ENCODE assay signal across 15 cellular contexts in genomic region chr5:124932791-124933600, GRCh38.
A peak's percentile ranks its signal among the peaks of the same experiment; 100 is the strongest.
DNase-seq lines count a peak whose midpoint lies in the region; TF ChIP-seq lines count a peak whose summit lies in the region.
"Had no signal": no experiment of that assay in that cellular context is flagged by ENCODE, and none has a peak within 500 bp of the region (broad histone marks: within the 10 kb centered on the region; RNA-seq: fewer than 3 reads in every experiment).

No MANE protein-coding gene starts in this region.

- H3K4me1 Mint-ChIP-seq in T-helper 2 cell treated with Interferon-gamma antibody and Interleukin-4, amounts not matched to agents 5 μg/mL and 100 μg/mL, for 36 hours (ENCODE audit: low read depth) = no peaks in the 10 kb centered on the region

- no peaks in the 10 kb centered on the region for H3K79me1 ChIP-seq in mesenchymal stem cell (replicated peaks; ENCODE audit: low read length, poor library complexity, severe bottlenecking)

- no peak overlapping the region for H2BK5ac ChIP-seq in mesenchymal stem cell (ENCODE audit: low read depth, low read length, poor library complexity, severe bottlenecking)

- no peak overlapping the region for H3K9ac ChIP-seq in mammary epithelial cell (ENCODE audit: insufficient read depth, low read length)
- H3K9ac ChIP-seq in mesenchymal stem cell (ENCODE audit: low read length) = no peak overlapping the region
- H3K9ac ChIP-seq: BLaER1 treated with 17β-estradiol and CSF1 and Interleukin-3, amounts not matched to agents 10 nM and 100 nM had no signal

- H3K18ac ChIP-seq in mesenchymal stem cell (ENCODE audit: low read depth in 1 of 2, low read length in 2 of 2) = no peak overlapping the region

- CTCF ChIA-PET in mammary epithelial cell (lab: Charles Lee; ENCODE audit: low non-redundant PET) = no interaction called here

- dilution Hi-C loops in mammary epithelial cell (cut with HindIII; ENCODE audit: low sequenced_read_pairs) = no loop called here

- H3K4ac ChIP-seq in mesenchymal stem cell (ENCODE audit: low read depth in 1 of 2, low read length in 2 of 2) = no peak overlapping the region

- H3K27ac Mint-ChIP-seq in T-helper 2 cell treated with Interferon-gamma antibody and Interleukin-4, amounts not matched to agents 5 μg/mL and 100 μg/mL, for 36 hours = no peak overlapping the region
- H3K27ac Mint-ChIP-seq: progenitor cell of endocrine pancreas, WTC11 had no signal

- H4K91ac ChIP-seq in mesenchymal stem cell (ENCODE audit: low read length) = no peak overlapping the region

- H2BK15ac ChIP-seq in mesenchymal stem cell (ENCODE audit: low read depth, poor library complexity, severe bottlenecking) = no peak overlapping the region

- no peaks in the 10 kb centered on the region for H3K9me3 ChIP-seq in mammary epithelial cell (replicated peaks; ENCODE audit: insufficient read depth, low read length)
- H3K9me3 ChIP-seq in mesenchymal stem cell (ENCODE audit: control insufficient read depth, low read length) = no peaks in the 10 kb centered on the region
- H3K9me3 ChIP-seq in SJCRH30 (replicated peaks) = no peaks in the 10 kb centered on the region
- H3K9me3 ChIP-seq: Peyer's patch had no signal

- no peak overlapping the region for H3K27ac ChIP-seq in mammary epithelial cell (ENCODE audit: insufficient read depth, low read depth, low read length)
- no peak overlapping the region for H3K27ac ChIP-seq in mesenchymal stem cell (ENCODE audit: low read length, poor library complexity, severe bottlenecking)
- H3K27ac ChIP-seq in SJCRH30 = no peak overlapping the region
- H3K27ac ChIP-seq: BLaER1 treated with 17β-estradiol and CSF1 and Interleukin-3, amounts not matched to agents 10 nM and 100 nM; cardiac muscle cell; foreskin keratinocyte; Peyer's patch had no signal

- H3K4me1 ChIP-seq in mammary epithelial cell (ENCODE audit: insufficient read depth, low read length) (peaks cover 5% of the 10 kb centered on the region), mesenchymal stem cell (ENCODE audit: control insufficient read depth, insufficient read depth, low read depth, low read length) (peaks cover 1% of the 10 kb centered on the region), SJCRH30 (peaks cover 3% of the 10 kb centered on the region; the same call in 1 of the 2 replicates)
- H3K4me1 ChIP-seq: Peyer's patch had no signal

- in situ Hi-C loops in mammary epithelial cell (cut with MboI; ENCODE audit: low sequenced_read_pairs in 2 of 2) = no loop called here

- no peaks in the 10 kb centered on the region for H3K36me3 Mint-ChIP-seq in T-helper 2 cell treated with Interferon-gamma antibody and Interleukin-4, amounts not matched to agents 5 μg/mL and 100 μg/mL, for 36 hours (ENCODE audit: low read depth)

- no TSS peak for BruUV-seq in mammary epithelial cell (replicated peaks; lab: Mats Ljungman, UMichigan)

- H3K27me3 ChIP-seq in mammary epithelial cell (ENCODE audit: insufficient read depth, low read length) (no peaks in the 10 kb centered on the region), mesenchymal stem cell (ENCODE audit: control insufficient read depth in 1 of 2, insufficient read depth in 1 of 2, low read length in 2 of 2) (no peaks in the 10 kb centered on the region), SJCRH30 (no peaks in the 10 kb centered on the region; the same call in 1 of the 2 replicates)
- H3K27me3 ChIP-seq: BLaER1 treated with 17β-estradiol and CSF1 and Interleukin-3, amounts not matched to agents 10 nM and 100 nM; cardiac muscle cell; foreskin keratinocyte; Peyer's patch had no signal

- intact Hi-C loops in mammary epithelial cell (cut with micrococcal nuclease) = no loop called here

- H2BK12ac ChIP-seq in mesenchymal stem cell (ENCODE audit: low read length in 2 of 2) = peak overlapping the region; percentile 15 to 75

- H4K20me1 ChIP-seq in mammary epithelial cell (ENCODE audit: insufficient read depth, low read length) = no peaks in the 10 kb centered on the region
- H4K20me1 ChIP-seq: BLaER1 treated with 17β-estradiol and CSF1 and Interleukin-3, amounts not matched to agents 10 nM and 100 nM had no signal

- H2AFZ ChIP-seq in mammary epithelial cell (ENCODE audit: low read depth, low read length) (peak overlapping the region; percentile 48), mesenchymal stem cell (ENCODE audit: low read depth, low read length) (no peak overlapping the region)

- no peak overlapping the region for H2AK5ac ChIP-seq in mesenchymal stem cell (ENCODE audit: low read length, severe bottlenecking)

- H3K4me3 ChIP-seq in AG09309 (ENCODE audit: control insufficient read depth, low read depth, low read length) (no peak overlapping the region), mammary epithelial cell (replicated peaks in 1 of 3; ENCODE audit: insufficient read depth in 1 of 3, low read depth in 2 of 3, low read length in 3 of 3) (no peak overlapping the region), mesenchymal stem cell (ENCODE audit: insufficient read depth in 1 of 2, low read depth in 1 of 2, low read length in 2 of 2) (no peak overlapping the region), SJCRH30 (no peak overlapping the region)
- H3K4me3 ChIP-seq: BLaER1 treated with 17β-estradiol and CSF1 and Interleukin-3, amounts not matched to agents 10 nM and 100 nM; cardiac muscle cell; Peyer's patch had no signal

- no peaks in the 10 kb centered on the region for H3K36me3 ChIP-seq in mammary epithelial cell (ENCODE audit: insufficient read depth, low read length)
- no peaks in the 10 kb centered on the region for H3K36me3 ChIP-seq in mesenchymal stem cell (ENCODE audit: control insufficient read depth in 1 of 2, insufficient read depth in 2 of 2, low read depth in 1 of 2, low read length in 2 of 2)
- H3K36me3 ChIP-seq in SJCRH30 = no peaks in the 10 kb centered on the region
- H3K36me3 ChIP-seq: BLaER1 treated with 17β-estradiol and CSF1 and Interleukin-3, amounts not matched to agents 10 nM and 100 nM; cardiac muscle cell; Peyer's patch had no signal

- TF ChIP-seq CTCF in AG09309 (IDR thresholded peaks at IDR 0.05; ENCODE audit: control insufficient read depth, insufficient read depth, low read depth, low read length, missing control alignments) (no peak), mammary epithelial cell (conservative IDR thresholded peaks at IDR 0.05 in 1 of 2, IDR thresholded peaks at IDR 0.05 in 1 of 2; ENCODE audit: extremely low read depth in 1 of 2, insufficient read depth in 1 of 2, low read depth in 1 of 2, low read length in 2 of 2) (no peak)

- peak; percentile 39 for DNase-seq in AG09309 (ENCODE audit: low read depth)
- peak; percentile 93 for DNase-seq in M059J (ENCODE audit: low read depth)
- peak; percentile 38 for DNase-seq in mammary epithelial cell
- DNase-seq in mesenchymal stem cell = peak; percentile 69
- DNase-seq in NCI-H2196 (lab: John Stamatoyannopoulos, UW; ENCODE audit: unreplicated experiment) = no peak
- no peak for DNase-seq in SJCRH30
- DNase-seq in T-helper 2 cell treated with Interferon-gamma antibody and Interleukin-4, amounts not matched to agents 5 μg/mL and 100 μg/mL, for 36 hours (ENCODE audit: low spot score) = no peak
- DNase-seq in KG1 (lab: John Stamatoyannopoulos, UW) = no peak
- DNase-seq: foreskin keratinocyte, NCI-H2171 treated with DMSO at 0.1 percent for 48 hours, Peyer's patch had no signal

- H3K79me2 ChIP-seq in mammary epithelial cell (ENCODE audit: insufficient read depth, low read length) = no peaks in the 10 kb centered on the region

- H3K27me3 Mint-ChIP-seq in T-helper 2 cell treated with Interferon-gamma antibody and Interleukin-4, amounts not matched to agents 5 μg/mL and 100 μg/mL, for 36 hours (ENCODE audit: low read depth) = no peaks in the 10 kb centered on the region
- H3K27me3 Mint-ChIP-seq: progenitor cell of endocrine pancreas had no signal

- 5% methylated on average over 4 of the region's 4 CpGs for WGBS in mammary epithelial cell (ENCODE audit: low coverage, missing lambda C conversion rate)
- WGBS in mesenchymal stem cell = 5% methylated on average over 4 of the region's 4 CpGs

- H4K8ac ChIP-seq in mesenchymal stem cell (ENCODE audit: low read length) = no peak overlapping the region

- H3K14ac ChIP-seq in mesenchymal stem cell (ENCODE audit: low read length in 2 of 2) = no peak overlapping the region

- no peak overlapping the region for H2BK120ac ChIP-seq in mesenchymal stem cell (ENCODE audit: low read depth, low read length)

- no peaks in the 10 kb centered on the region for H3K9me3 Mint-ChIP-seq in T-helper 2 cell treated with Interferon-gamma antibody and Interleukin-4, amounts not matched to agents 5 μg/mL and 100 μg/mL, for 36 hours

- H3K4me2 ChIP-seq in mammary epithelial cell (ENCODE audit: insufficient read depth, low read depth, low read length) (no peak overlapping the region), mesenchymal stem cell (ENCODE audit: low read length, poor library complexity, severe bottlenecking) (no peak overlapping the region)
- H3K4me2 ChIP-seq: BLaER1 treated with 17β-estradiol and CSF1 and Interleukin-3, amounts not matched to agents 10 nM and 100 nM had no signal

- H3K23ac ChIP-seq in mesenchymal stem cell (ENCODE audit: low read length in 2 of 2) = no peak overlapping the region

- no peak overlapping the region for H3K4me3 Mint-ChIP-seq in T-helper 2 cell treated with Interferon-gamma antibody and Interleukin-4, amounts not matched to agents 5 μg/mL and 100 μg/mL, for 36 hours
- H3K4me3 Mint-ChIP-seq: WTC11 had no signal

Comparison
In these comparisons a context has a peak if more than half of its experiments do, and no peak if none do; other contexts are left out.
1. DNase-seq: peak in AG09309 (single experiment), M059J (single experiment), mammary epithelial cell (single experiment) and mesenchymal stem cell (single experiment); none in NCI-H2196 (single experiment), SJCRH30 (0 of 2), T-helper 2 cell treated with Interferon-gamma antibody and Interleukin-4, amounts not matched to agents 5 μg/mL and 100 μg/mL, for 36 hours (single experiment) and KG1 (single experiment).